ENCODE assay signal across 1 cellular context in genomic region chr1:217088521-217089221, GRCh38.
TF ChIP-seq lines count a peak whose summit lies in the region.

No MANE protein-coding gene starts in this region.

TF ChIP-seq in SK-N-SH, 30 proteins besides CTCF, POLR2A, EP300 and RAD21 (continued from another document):
- TF ChIP-seq IRF3 (IDR thresholded peaks at IDR 0.05; ENCODE audit: low read depth, low read length) (no peak), REST (IDR thresholded peaks at IDR 0.05; ENCODE audit: low read depth, low read length) (no peak), PBX3 (IDR thresholded peaks at IDR 0.05) (no peak), YY1 (IDR thresholded peaks at IDR 0.05; ENCODE audit: low read depth) (no peak), TEAD4 (IDR thresholded peaks at IDR 0.05; ENCODE audit: borderline replicate concordance, insufficient read depth) (no peak), TAF1 (IDR thresholded peaks at IDR 0.05; ENCODE audit: borderline replicate concordance, low read depth, low read length) (no peak), USF1 (IDR thresholded peaks at IDR 0.05; ENCODE audit: borderline replicate concordance, low read depth) (no peak), ZBTB33 (IDR thresholded peaks at IDR 0.05; ENCODE audit: borderline replicate concordance, low read depth) (no peak), TCF12 (IDR thresholded peaks at IDR 0.05) (no peak), MXI1 (IDR thresholded peaks at IDR 0.05; ENCODE audit: low read depth, low read length) (no peak), MAX (IDR thresholded peaks at IDR 0.05; ENCODE audit: low read depth) (no peak)
